Comparison of ENCODE assay signal across 21 cellular contexts in genomic region chr2:100137877-100138570, GRCh38. TPM values are rescaled to one million over a fixed set of nuclear protein-coding genes. Genes with fewer than 3 reads are reported as not detected.
DNase-seq lines count a peak whose midpoint lies in the region; ATAC-seq and TF ChIP-seq lines count a peak whose summit lies in the region.
"Had no signal": no experiment of that assay in that cellular context is flagged by ENCODE, and none has a peak within 500 bp of the region (broad histone marks: within the 10 kb centered on the region; RNA-seq: fewer than 3 reads in every experiment).

No MANE protein-coding gene starts in this region.

- no peaks in the 10 kb centered on the region for H3K9me3 ChIP-seq in transverse colon
- H3K9me3 ChIP-seq: ascending aorta, testis had no signal

- no peaks in the 10 kb centered on the region for H3K27me3 ChIP-seq in transverse colon
- H3K27me3 ChIP-seq: ascending aorta, testis had no signal

- no peak overlapping the region for H3K4me3 Mint-ChIP-seq in activated CD8-positive, alpha-beta T cell treated with anti-CD3 and anti-CD28 coated beads for 36 hours
- peak overlapping the region; percentile 92 for H3K4me3 Mint-ChIP-seq in stimulated activated memory B cell treated with anti-CD40 and anti-IgM and Interleukin-4, amounts not matched to agents 10 μg/mL and 1 μg/mL and 100 μg/mL, for 72 hours
- H3K4me3 Mint-ChIP-seq in activated T-helper 2 cell treated with anti-CD3 and anti-CD28 coated beads, Interferon-gamma antibody, Interleukin-2, Interleukin-4, amounts not matched to agents 10 μg/mL and 5 μg/mL and 100 μg/mL, durations not matched to agents 14 hours and 24 hours and 36 hours (ENCODE audit: low read depth) = no peak overlapping the region
- H3K4me3 Mint-ChIP-seq: nephron had no signal

- H3K27me3 Mint-ChIP-seq in activated CD8-positive, alpha-beta T cell treated with anti-CD3 and anti-CD28 coated beads for 36 hours = no peaks in the 10 kb centered on the region
- no peaks in the 10 kb centered on the region for H3K27me3 Mint-ChIP-seq in stimulated activated memory B cell treated with anti-CD40 and anti-IgM and Interleukin-4, amounts not matched to agents 10 μg/mL and 1 μg/mL and 100 μg/mL, for 72 hours
- peaks cover 11% of the 10 kb centered on the region for H3K27me3 Mint-ChIP-seq in activated T-helper 2 cell treated with anti-CD3 and anti-CD28 coated beads, Interferon-gamma antibody, Interleukin-2, Interleukin-4, amounts not matched to agents 10 μg/mL and 5 μg/mL and 100 μg/mL, durations not matched to agents 14 hours and 24 hours and 36 hours (ENCODE audit: low read depth)

- no peak overlapping the region for H3K27ac ChIP-seq in transverse colon
- H3K27ac ChIP-seq: ascending aorta, skin epidermis, testis had no signal

- in situ Hi-C loops in transverse colon (cut with MboI; ENCODE audit: low pct_ligation_motif_present in 1 of 4, low pct_unique_long_range_greater_than_20kb in 1 of 4, low sequenced_read_pairs in 3 of 4) (no loop called here), GM13976 (cut with MboI; ENCODE audit: low sequenced_read_pairs, unreplicated experiment) (loop anchor here (10.0 kb wide), 1 partner anchor 97 kb away; no protein-coding TSS in a partner anchor)

- CTCF ChIA-PET in activated CD8-positive, alpha-beta T cell treated with anti-CD3 and anti-CD28 coated beads for 36 hours (lab: Charles Lee) = no interaction called here

- POLR2A ChIA-PET in activated CD8-positive, alpha-beta T cell treated with anti-CD3 and anti-CD28 coated beads for 36 hours (lab: Charles Lee) = no interaction called here

- DNase-seq in NCI-H2081 (lab: John Stamatoyannopoulos, UW) (peak; percentile 39 to 61), NCI-H2081 treated with DMSO at 0.1 percent for 48 hours (lab: John Stamatoyannopoulos, UW) (no peak), NCI-H1092 (lab: John Stamatoyannopoulos, UW) (peak; percentile 20), transverse colon (no peak), GM13976 (ENCODE audit: low spot score) (no peak)
- DNase-seq in activated CD8-positive, alpha-beta T cell treated with anti-CD3 and anti-CD28 coated beads for 36 hours = peak; percentile 62
- DNase-seq in activated T-helper 2 cell treated with anti-CD3 and anti-CD28 coated beads, Interferon-gamma antibody, Interleukin-2, Interleukin-4, amounts not matched to agents 10 μg/mL and 5 μg/mL and 100 μg/mL, durations not matched to agents 14 hours and 24 hours and 36 hours (ENCODE audit: low spot score) = no peak
- DNase-seq: 8988T; activated CD4-positive, CD25-positive, alpha-beta regulatory T cell; activated effector memory CD4-positive, alpha-beta T cell treated with Interleukin-2 at 50 U/mL for 16 hours; kidney glomerular epithelial cell; NCI-H1105 treated with DMSO at 0.1 percent for 48 hours; stimulated activated CD4-positive, alpha-beta T cell treated with anti-CD3 and anti-CD28 coated beads, Interleukin-2, amount 100 ng/mL, for 48 hours; T-helper 1 cell; testis had no signal

- H3K9me3 Mint-ChIP-seq in activated CD8-positive, alpha-beta T cell treated with anti-CD3 and anti-CD28 coated beads for 36 hours = no peaks in the 10 kb centered on the region
- H3K9me3 Mint-ChIP-seq in stimulated activated memory B cell treated with anti-CD40 and anti-IgM and Interleukin-4, amounts not matched to agents 10 μg/mL and 1 μg/mL and 100 μg/mL, for 72 hours = peaks cover under 1% of the 10 kb centered on the region
- H3K9me3 Mint-ChIP-seq in activated T-helper 2 cell treated with anti-CD3 and anti-CD28 coated beads, Interferon-gamma antibody, Interleukin-2, Interleukin-4, amounts not matched to agents 10 μg/mL and 5 μg/mL and 100 μg/mL, durations not matched to agents 14 hours and 24 hours and 36 hours = no peaks in the 10 kb centered on the region
- H3K9me3 Mint-ChIP-seq: nephron had no signal

- no peaks in the 10 kb centered on the region for H3K36me3 ChIP-seq in transverse colon
- H3K36me3 ChIP-seq: ascending aorta had no signal

- peak overlapping the region; percentile 55 for H3K27ac Mint-ChIP-seq in activated CD8-positive, alpha-beta T cell treated with anti-CD3 and anti-CD28 coated beads for 36 hours
- H3K27ac Mint-ChIP-seq in stimulated activated memory B cell treated with anti-CD40 and anti-IgM and Interleukin-4, amounts not matched to agents 10 μg/mL and 1 μg/mL and 100 μg/mL, for 72 hours = peak overlapping the region; percentile 54
- no peak overlapping the region for H3K27ac Mint-ChIP-seq in activated T-helper 2 cell treated with anti-CD3 and anti-CD28 coated beads, Interferon-gamma antibody, Interleukin-2, Interleukin-4, amounts not matched to agents 10 μg/mL and 5 μg/mL and 100 μg/mL, durations not matched to agents 14 hours and 24 hours and 36 hours

- no peak for TF ChIP-seq CTCF in activated CD8-positive, alpha-beta T cell treated with anti-CD3 and anti-CD28 coated beads for 36 hours (IDR thresholded peaks at IDR 0.05)
- TF ChIP-seq CTCF in transverse colon (IDR thresholded peaks at IDR 0.05) (no peak), GM13976 (IDR thresholded peaks at IDR 0.05; ENCODE audit: borderline replicate concordance, control extremely low read depth, extremely low read depth, insufficient read depth, missing control alignments) (no peak)

- ATAC-seq in activated CD8-positive, alpha-beta T cell treated with anti-CD3 and anti-CD28 coated beads for 36 hours = peak; percentile 35
- ATAC-seq in stimulated activated memory B cell treated with anti-CD40 and anti-IgM and Interleukin-4, amounts not matched to agents 10 μg/mL and 1 μg/mL and 100 μg/mL, for 72 hours = no peak
- ATAC-seq: K562, Right ventricle myocardium inferior had no signal

- intact Hi-C loops in activated CD8-positive, alpha-beta T cell treated with anti-CD3 and anti-CD28 coated beads for 36 hours (cut with micrococcal nuclease) = no loop called here
- intact Hi-C loops in activated T-helper 2 cell treated with anti-CD3 and anti-CD28 coated beads, Interferon-gamma antibody, Interleukin-2, Interleukin-4, amounts not matched to agents 10 μg/mL and 5 μg/mL and 100 μg/mL, durations not matched to agents 14 hours and 24 hours and 36 hours (cut with micrococcal nuclease) = loop anchor here (5.0 kb wide), 1 partner anchor 76 kb away; no protein-coding TSS in a partner anchor
- intact Hi-C loops in transverse colon (cut with DNase I; ENCODE audit: low total_unique reads) = no loop called here

- peaks cover 49% of the 10 kb centered on the region for H3K4me1 Mint-ChIP-seq in activated CD8-positive, alpha-beta T cell treated with anti-CD3 and anti-CD28 coated beads for 36 hours (ENCODE audit: low read depth)
- H3K4me1 Mint-ChIP-seq in stimulated activated memory B cell treated with anti-CD40 and anti-IgM and Interleukin-4, amounts not matched to agents 10 μg/mL and 1 μg/mL and 100 μg/mL, for 72 hours = peaks cover 39% of the 10 kb centered on the region
- peaks cover 39% of the 10 kb centered on the region for H3K4me1 Mint-ChIP-seq in activated T-helper 2 cell treated with anti-CD3 and anti-CD28 coated beads, Interferon-gamma antibody, Interleukin-2, Interleukin-4, amounts not matched to agents 10 μg/mL and 5 μg/mL and 100 μg/mL, durations not matched to agents 14 hours and 24 hours and 36 hours (ENCODE audit: low read depth)
- H3K4me1 Mint-ChIP-seq: nephron had no signal

- 53 to 71% methylated on average over 2 to 5 of the region's 5 CpGs for WGBS in transverse colon (ENCODE audit: low coverage in 1 of 2), 2 donors

- no peaks in the 10 kb centered on the region for H3K36me3 Mint-ChIP-seq in activated CD8-positive, alpha-beta T cell treated with anti-CD3 and anti-CD28 coated beads for 36 hours (ENCODE audit: low read depth)
- peaks cover 9% of the 10 kb centered on the region for H3K36me3 Mint-ChIP-seq in stimulated activated memory B cell treated with anti-CD40 and anti-IgM and Interleukin-4, amounts not matched to agents 10 μg/mL and 1 μg/mL and 100 μg/mL, for 72 hours
- peaks cover 4% of the 10 kb centered on the region for H3K36me3 Mint-ChIP-seq in activated T-helper 2 cell treated with anti-CD3 and anti-CD28 coated beads, Interferon-gamma antibody, Interleukin-2, Interleukin-4, amounts not matched to agents 10 μg/mL and 5 μg/mL and 100 μg/mL, durations not matched to agents 14 hours and 24 hours and 36 hours (ENCODE audit: low read depth)

- H3K4me1 ChIP-seq in transverse colon = no peaks in the 10 kb centered on the region
- H3K4me1 ChIP-seq: ascending aorta, testis had no signal

- H3K4me3 ChIP-seq in transverse colon = no peak overlapping the region
- H3K4me3 ChIP-seq: ascending aorta, K562, skin epidermis, testis had no signal

- no peak for TF ChIP-seq EP300 in transverse colon (IDR thresholded peaks at IDR 0.05; ENCODE audit: low read depth)

- TF ChIP-seq POLR2A in transverse colon (IDR thresholded peaks at IDR 0.05) = no peak

RNA-seq across cellular contexts. Expression of gene AFF3, which starts 4.4 kb away (rescaled TPM):
- total RNA-seq in activated CD8-positive, alpha-beta T cell treated with anti-CD3 and anti-CD28 coated beads for 36 hours = 1 to 10 TPM; 3.1 to 3.5 TPM
- 1.4 and 1.7 TPM in 2 replicates for total RNA-seq in activated T-helper 2 cell treated with anti-CD3 and anti-CD28 coated beads, Interferon-gamma antibody, Interleukin-2, Interleukin-4, amounts not matched to agents 10 μg/mL and 5 μg/mL and 100 μg/mL, durations not matched to agents 14 hours and 24 hours and 36 hours
- 10 to 100 TPM in 2 of 4 donors, 1 to 10 TPM in 2; 9.0 to 20.2 (median 14.5) TPM for total RNA-seq in transverse colon

Comparison
In these comparisons a context has a peak if more than half of its experiments do, and no peak if none do; other contexts are left out.
1. DNase-seq: peak in NCI-H2081 (2 of 2), NCI-H1092 (single experiment) and activated CD8-positive, alpha-beta T cell treated with anti-CD3 and anti-CD28 coated beads for 36 hours (single experiment); none in NCI-H2081 treated with DMSO at 0.1 percent for 48 hours (single experiment), activated T-helper 2 cell treated with anti-CD3 and anti-CD28 coated beads, Interferon-gamma antibody, Interleukin-2, Interleukin-4, amounts not matched to agents 10 μg/mL and 5 μg/mL and 100 μg/mL, durations not matched to agents 14 hours and 24 hours and 36 hours (single experiment), transverse colon (single experiment) and GM13976 (single experiment).